In the genomic region with DNA sequence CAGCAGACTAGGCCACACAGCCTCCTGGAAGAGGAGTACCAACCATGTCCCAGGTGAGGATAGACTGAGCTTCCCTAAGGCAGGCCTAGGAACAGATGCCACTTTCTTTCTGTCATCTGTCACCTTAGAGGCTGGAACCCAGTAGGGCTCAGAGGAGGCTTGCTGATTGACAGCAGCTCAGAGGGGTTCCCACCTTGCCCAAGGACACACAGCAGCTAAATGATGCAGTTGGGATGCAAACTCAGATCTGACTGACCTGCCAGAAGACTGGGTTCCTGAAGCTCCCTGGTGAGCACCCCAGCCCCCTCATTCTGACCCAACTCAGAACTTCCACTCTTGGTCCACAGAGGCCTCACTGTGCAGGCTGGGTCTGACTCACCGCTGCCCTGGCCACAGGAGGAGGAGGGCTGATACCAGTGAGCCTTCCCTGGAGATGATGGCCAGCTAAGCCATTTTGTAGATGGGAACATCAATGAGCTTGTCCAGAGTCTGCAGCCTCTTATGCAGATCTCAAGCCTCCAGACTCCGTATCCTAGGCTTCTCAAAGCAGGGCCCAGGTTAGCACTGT, we compare ENCODE assay signal across 23 cellular contexts. TPM values are rescaled to one million over a fixed set of nuclear protein-coding genes. Genes with fewer than 3 reads are reported as not detected.
DNase-seq lines count a peak whose midpoint lies in the region; ATAC-seq, FAIRE-seq and TF ChIP-seq lines count a peak whose summit lies in the region.
"Had no signal": no experiment of that assay in that cellular context is flagged by ENCODE, and none has a peak within 500 bp of the region (broad histone marks: within the 10 kb centered on the region; RNA-seq: fewer than 3 reads in every experiment).

No MANE protein-coding gene starts in this region.

- in situ Hi-C loops in G401 (cut with HindIII; ENCODE audit: low sequenced_read_pairs): no loop called here

- no peaks in the 10 kb centered on the region for H3K4me1 Mint-ChIP-seq in astrocyte (ENCODE audit: low read depth, unreplicated experiment)
- H3K4me1 Mint-ChIP-seq in progenitor cell of endocrine pancreas (ENCODE audit: low read depth): peaks cover 3% of the 10 kb centered on the region

- peak overlapping the region in 1 of 2 experiments; percentile 9 for H3K4ac ChIP-seq in mesenchymal stem cell (ENCODE audit: low read depth in 1 of 2, low read length in 2 of 2)

- H3K36me3 Mint-ChIP-seq in astrocyte (ENCODE audit: low read depth, unreplicated experiment) (peaks cover 2% of the 10 kb centered on the region), progenitor cell of endocrine pancreas (ENCODE audit: insufficient read depth) (peaks cover 3% of the 10 kb centered on the region)

- H4K20me1 ChIP-seq in astrocyte (ENCODE audit: insufficient read depth, low read length): peaks cover 13% of the 10 kb centered on the region

- H3K23ac ChIP-seq in mesenchymal stem cell (ENCODE audit: low read length in 2 of 2): no peak overlapping the region

- H3K4me1 ChIP-seq in right cardiac atrium (ENCODE audit: control insufficient read depth, insufficient read depth, low read length) (peaks cover 3% of the 10 kb centered on the region), astrocyte (ENCODE audit: insufficient read depth, low read length) (peaks cover 13% of the 10 kb centered on the region), mesenchymal stem cell (ENCODE audit: control insufficient read depth, insufficient read depth, low read depth, low read length) (peaks cover 14% of the 10 kb centered on the region)

- no peak overlapping the region for H3K9ac ChIP-seq in astrocyte (ENCODE audit: low read length)
- peak overlapping the region; percentile 19 for H3K9ac ChIP-seq in mesenchymal stem cell (ENCODE audit: low read length)

- H3K9me3 Mint-ChIP-seq in astrocyte (ENCODE audit: unreplicated experiment) (no peaks in the 10 kb centered on the region), progenitor cell of endocrine pancreas (ENCODE audit: low read depth) (peaks cover 15% of the 10 kb centered on the region)

- TF ChIP-seq CTCF in astrocyte (IDR thresholded peaks at IDR 0.05; ENCODE audit: insufficient read depth, low read depth, low read length) (no peak), progenitor cell of endocrine pancreas (IDR thresholded peaks at IDR 0.05; ENCODE audit: unreplicated experiment) (no peak)

- no peak overlapping the region for H2AK5ac ChIP-seq in mesenchymal stem cell (ENCODE audit: low read length, severe bottlenecking)

- H3K27me3 ChIP-seq in right cardiac atrium (ENCODE audit: control insufficient read depth, insufficient read depth): no peaks in the 10 kb centered on the region
- H3K27me3 ChIP-seq in astrocyte (ENCODE audit: insufficient read depth, low read length): no peaks in the 10 kb centered on the region
- no peaks in the 10 kb centered on the region for H3K27me3 ChIP-seq in mesenchymal stem cell (ENCODE audit: control insufficient read depth in 1 of 2, insufficient read depth in 1 of 2, low read length in 2 of 2)
- H3K27me3 ChIP-seq: MG63 had no signal

- H2AFZ ChIP-seq in astrocyte (ENCODE audit: low read depth, low read length): no peak overlapping the region
- no peak overlapping the region for H2AFZ ChIP-seq in mesenchymal stem cell (ENCODE audit: low read depth, low read length)

- peak in 2 of 3 donors; percentile 22 to 25 for DNase-seq in right cardiac atrium
- DNase-seq in left ventricle myocardium superior: no peak
- peak; percentile 22 for DNase-seq in astrocyte (ENCODE audit: low read depth)
- peak; percentile 61 for DNase-seq in mesenchymal stem cell
- no peak for DNase-seq in progenitor cell of endocrine pancreas (ENCODE audit: low spot score, unreplicated experiment)
- no peak for DNase-seq in G401 (ENCODE audit: low spot score)
- DNase-seq: Calu3; caudate nucleus; effector memory CD4-positive, alpha-beta T cell; foreskin melanocyte; MG63; NCI-H1694 treated with DMSO at 0.1 percent for 48 hours; NCI-H446 treated with DMSO at 0.1 percent for 48 hours; SIG-M5; stimulated activated CD4-positive, alpha-beta T cell treated with anti-CD3 and anti-CD28 coated beads, Interleukin-15, amount 100 ng/mL, for 24 hours had no signal

- H3K4me3 Mint-ChIP-seq in astrocyte (ENCODE audit: unreplicated experiment) (no peak overlapping the region), progenitor cell of endocrine pancreas (ENCODE audit: low read depth) (no peak overlapping the region)
- H3K4me3 Mint-ChIP-seq: activated naive CD8-positive, alpha-beta T cell; nephron; T-helper 2 cell treated with Interferon-gamma antibody and Interleukin-4, amounts not matched to agents 5 μg/mL and 100 μg/mL, for 36 hours had no signal

- intact Hi-C loops in right cardiac atrium (cut with DNase I) (no loop called here), left ventricle myocardium superior (cut with micrococcal nuclease) (no loop called here)

- H3K9me3 ChIP-seq in right cardiac atrium (ENCODE audit: control insufficient read depth, low read length) (no peaks in the 10 kb centered on the region), astrocyte (ENCODE audit: insufficient read depth, low read depth, low read length) (no peaks in the 10 kb centered on the region), mesenchymal stem cell (ENCODE audit: control insufficient read depth, low read length) (peaks cover 5% of the 10 kb centered on the region)
- H3K9me3 ChIP-seq: HAP-1, lower lobe of right lung had no signal

- H3K27ac Mint-ChIP-seq in astrocyte (ENCODE audit: unreplicated experiment) (no peak overlapping the region), progenitor cell of endocrine pancreas (no peak overlapping the region)
- H3K27ac Mint-ChIP-seq: activated naive CD8-positive, alpha-beta T cell; T-helper 2 cell treated with Interferon-gamma antibody and Interleukin-4, amounts not matched to agents 5 μg/mL and 100 μg/mL, for 36 hours had no signal

- 90% methylated on average over 2 of the region's 2 CpGs for WGBS in right cardiac atrium
- WGBS in mesenchymal stem cell: 85% methylated on average over 2 of the region's 2 CpGs

- H3K36me3 ChIP-seq in astrocyte (ENCODE audit: insufficient read depth, low read length): no peaks in the 10 kb centered on the region
- peaks cover 10 to 29% of the 10 kb centered on the region in 2 experiments for H3K36me3 ChIP-seq in mesenchymal stem cell (ENCODE audit: control insufficient read depth in 1 of 2, insufficient read depth in 2 of 2, low read depth in 1 of 2, low read length in 2 of 2)
- H3K36me3 ChIP-seq: HAP-1, lower lobe of right lung, MG63 had no signal

- peak overlapping the region; percentile 54 for H4K91ac ChIP-seq in mesenchymal stem cell (ENCODE audit: low read length)

- peaks cover 30% of the 10 kb centered on the region for H3K79me1 ChIP-seq in mesenchymal stem cell (replicated peaks; ENCODE audit: low read length, poor library complexity, severe bottlenecking)

- FAIRE-seq in astrocyte (lab: Jason Lieb, UNC): no peak

- no peak overlapping the region for H2BK5ac ChIP-seq in mesenchymal stem cell (ENCODE audit: low read depth, low read length, poor library complexity, severe bottlenecking)

- no peak overlapping the region for H4K8ac ChIP-seq in mesenchymal stem cell (ENCODE audit: low read length)

- no peak overlapping the region for H2BK120ac ChIP-seq in mesenchymal stem cell (ENCODE audit: low read depth, low read length)

- H3K4me3 ChIP-seq in right cardiac atrium (ENCODE audit: low read length): no peak overlapping the region
- no peak overlapping the region for H3K4me3 ChIP-seq in astrocyte (ENCODE audit: insufficient read depth, low read depth, low read length)
- peak overlapping the region in 1 of 2 experiments; percentile 26 for H3K4me3 ChIP-seq in mesenchymal stem cell (ENCODE audit: insufficient read depth in 1 of 2, low read depth in 1 of 2, low read length in 2 of 2)
- H3K4me3 ChIP-seq: HAP-1, lower lobe of right lung, MG63 had no signal

- H3K27ac ChIP-seq in right cardiac atrium (ENCODE audit: low read length) (no peak overlapping the region), astrocyte (ENCODE audit: low read depth, low read length) (no peak overlapping the region), mesenchymal stem cell (ENCODE audit: low read length, poor library complexity, severe bottlenecking) (no peak overlapping the region)
- H3K27ac ChIP-seq: lower lobe of right lung had no signal

- H3K18ac ChIP-seq in mesenchymal stem cell (ENCODE audit: low read depth in 1 of 2, low read length in 2 of 2): peak overlapping the region in 1 of 2 experiments; percentile 3

- H3K14ac ChIP-seq in mesenchymal stem cell (ENCODE audit: low read length in 2 of 2): no peak overlapping the region

- ATAC-seq in right cardiac atrium (no peak), left ventricle myocardium superior (no peak), GM21381 (IDR thresholded peaks at IDR 0.05; ENCODE audit: unreplicated experiment) (no peak), GM18867 (IDR thresholded peaks at IDR 0.05; ENCODE audit: unreplicated experiment) (no peak)
- ATAC-seq: lower lobe of right lung had no signal

- H3K4me2 ChIP-seq in astrocyte (ENCODE audit: low read length) (peak overlapping the region; percentile 42), mesenchymal stem cell (ENCODE audit: low read length, poor library complexity, severe bottlenecking) (no peak overlapping the region)

- peak overlapping the region; percentile 18 to 28 for H2BK12ac ChIP-seq in mesenchymal stem cell (ENCODE audit: low read length in 2 of 2)

- H3K27me3 Mint-ChIP-seq in astrocyte (ENCODE audit: low read depth, unreplicated experiment) (no peaks in the 10 kb centered on the region), progenitor cell of endocrine pancreas (no peaks in the 10 kb centered on the region)
- H3K27me3 Mint-ChIP-seq: activated naive CD8-positive, alpha-beta T cell had no signal

- peaks cover 4% of the 10 kb centered on the region for H3K79me2 ChIP-seq in astrocyte (ENCODE audit: insufficient read depth, low read length)

- H2BK15ac ChIP-seq in mesenchymal stem cell (ENCODE audit: low read depth, poor library complexity, severe bottlenecking): no peak overlapping the region

RNA-seq across cellular contexts. Expression of a gene that starts 14.0 kb away (rescaled TPM):
- 1 to 10 TPM; 4.6 to 6.9 (median 5.5) TPM for total RNA-seq in right cardiac atrium
- polyA plus RNA-seq in right cardiac atrium: 2.9 TPM
- total RNA-seq in left ventricle myocardium superior: 2.5 TPM
- total RNA-seq in astrocyte: 13.1 and 17.4 TPM in 2 replicates
- polyA plus RNA-seq in mesenchymal stem cell (2013, experiment 1 of 2): 26.0 TPM
- polyA plus RNA-seq in mesenchymal stem cell (2013, experiment 2 of 2): 25.0 TPM
- total RNA-seq in progenitor cell of endocrine pancreas: 9.5 and 10.9 TPM in 2 replicates
- 5.6 and 11.1 TPM in 2 replicates for total RNA-seq in G401 (2014; rRNA removed; shearing (Covaris generic))

RNA-seq across cellular contexts. Expression of a gene that starts 21.9 kb away (rescaled TPM):
- total RNA-seq in right cardiac atrium (not detected), left ventricle myocardium superior (not detected), astrocyte (0.67 and 1.3 TPM in 2 replicates), progenitor cell of endocrine pancreas (not detected in 2 replicates)
- polyA plus RNA-seq in right cardiac atrium: not detected
- polyA plus RNA-seq in mesenchymal stem cell (2013, experiment 1 of 2): 0.19 TPM
- not detected for polyA plus RNA-seq in mesenchymal stem cell (2013, experiment 2 of 2)
- not detected in 2 replicates for total RNA-seq in G401 (2014; rRNA removed; shearing (Covaris generic))
- total RNA-seq: lower lobe of right lung had no signal
- polyA plus RNA-seq: AG04450 had no signal

RNA-seq across cellular contexts. Expression of a gene that starts 46.5 kb away (rescaled TPM):
- total RNA-seq in right cardiac atrium (not detected), left ventricle myocardium superior (not detected), astrocyte (not detected in 2 replicates), progenitor cell of endocrine pancreas (not detected in 2 replicates)
- polyA plus RNA-seq in right cardiac atrium: not detected
- polyA plus RNA-seq in mesenchymal stem cell (2013, experiment 1 of 2): not detected
- polyA plus RNA-seq in mesenchymal stem cell (2013, experiment 2 of 2): not detected
- total RNA-seq in G401 (2014; rRNA removed; shearing (Covaris generic)): not detected in 2 replicates
- total RNA-seq: lower lobe of right lung had no signal
- polyA plus RNA-seq: AG04450 had no signal

RNA-seq across cellular contexts. Expression of a gene that starts 47.3 kb away (rescaled TPM):
- 1 to 10 TPM; 5.7 to 8.6 (median 6.8) TPM for total RNA-seq in right cardiac atrium
- polyA plus RNA-seq in right cardiac atrium: 2.4 TPM
- 4.6 TPM for total RNA-seq in left ventricle myocardium superior
- 0.16 TPM in 1 of 2 replicates, not detected in the other for total RNA-seq in astrocyte
- 0.04 TPM for polyA plus RNA-seq in mesenchymal stem cell (2013, experiment 1 of 2)
- 0.03 TPM for polyA plus RNA-seq in mesenchymal stem cell (2013, experiment 2 of 2)
- total RNA-seq in progenitor cell of endocrine pancreas: 5.3 and 5.7 TPM in 2 replicates
- 0.64 and 4.1 TPM in 2 replicates for total RNA-seq in G401 (2014; rRNA removed; shearing (Covaris generic))
- polyA plus RNA-seq: AG04450 had no signal

Comparison
In these comparisons a context has a peak if more than half of its experiments do, and no peak if none do; other contexts are left out.
1. DNase-seq: peak in right cardiac atrium (2 of 3), astrocyte (single experiment) and mesenchymal stem cell (single experiment); none in left ventricle myocardium superior (single experiment), progenitor cell of endocrine pancreas (single experiment) and G401 (single experiment).